ENCODE assay signal across 8 cellular contexts in genomic region chr4:88006956-88007303, GRCh38. TPM values are rescaled to one million over a fixed set of nuclear protein-coding genes. Genes with fewer than 3 reads are reported as not detected.
A peak's percentile ranks its signal among the peaks of the same experiment; 100 is the strongest.
DNase-seq lines count a peak whose midpoint lies in the region; ATAC-seq, FAIRE-seq and TF ChIP-seq lines count a peak whose summit lies in the region.

No MANE protein-coding gene starts in this region.

- FAIRE-seq in urothelium cell line (lab: Jason Lieb, UNC): no peak

- H3K4me1 ChIP-seq in MM.1S (ENCODE audit: low read length): peaks cover 9% of the 10 kb centered on the region
- H3K4me1 ChIP-seq in ectodermal cell (ENCODE audit: control insufficient read depth, insufficient read depth, low read length): peaks cover 16% of the 10 kb centered on the region

- H3K4me2 ChIP-seq in MM.1S (ENCODE audit: low read depth, low read length): peak overlapping the region; percentile 84
- peak overlapping the region; percentile 30 for H3K4me2 ChIP-seq in neural cell (ENCODE audit: low read length)

- TF ChIP-seq CTCF in BJ (IDR thresholded peaks at IDR 0.05; ENCODE audit: insufficient read depth, low read depth, low read length) (no peak), MM.1S (IDR thresholded peaks at IDR 0.05; ENCODE audit: low read length) (no peak), neural cell (IDR thresholded peaks at IDR 0.05; ENCODE audit: poor library complexity, severe bottlenecking) (no peak)

- no peak for TF ChIP-seq RAD21 in neural cell (conservative IDR thresholded peaks at IDR 0.05)

- ATAC-seq in HG03095 (IDR thresholded peaks at IDR 0.05; ENCODE audit: unreplicated experiment): no peak

- H3K9me3 ChIP-seq in MM.1S (replicated peaks; ENCODE audit: insufficient read depth, low read length) (no peaks in the 10 kb centered on the region), ectodermal cell (ENCODE audit: control insufficient read depth, low read length) (no peaks in the 10 kb centered on the region), neural cell (ENCODE audit: low read length) (no peaks in the 10 kb centered on the region)

- no peaks in the 10 kb centered on the region for H3K9me2 ChIP-seq in MM.1S (replicated peaks; ENCODE audit: insufficient read depth, low read length)
- H3K9me2 ChIP-seq in neural cell (ENCODE audit: insufficient read depth, low read length): no peaks in the 10 kb centered on the region

- POLR2A ChIA-PET in BJ (lab: Charles Lee): no interaction called here

- H3K27me3 ChIP-seq in BJ (ENCODE audit: control insufficient read depth, insufficient read depth, low read length): no peaks in the 10 kb centered on the region
- H3K27me3 ChIP-seq in MM.1S (replicated peaks; ENCODE audit: insufficient read depth, low read length): no peaks in the 10 kb centered on the region
- peaks cover 21% of the 10 kb centered on the region for H3K27me3 ChIP-seq in ectodermal cell (ENCODE audit: control insufficient read depth, insufficient read depth, low read length, poor library complexity, severe bottlenecking)
- no peaks in the 10 kb centered on the region for H3K27me3 ChIP-seq in neural cell (ENCODE audit: insufficient read depth, low read depth, low read length)

- TF ChIP-seq EP300 in neural cell (conservative IDR thresholded peaks at IDR 0.05; ENCODE audit: poor library complexity, severe bottlenecking): no peak

- H4K20me1 ChIP-seq in MM.1S (ENCODE audit: insufficient read depth, low read length): no peaks in the 10 kb centered on the region
- no peaks in the 10 kb centered on the region for H4K20me1 ChIP-seq in neural cell (ENCODE audit: insufficient read depth)

- peak overlapping the region; percentile 88 for H3K4me3 ChIP-seq in BJ (ENCODE audit: low read depth, low read length)
- peak overlapping the region; percentile 51 for H3K4me3 ChIP-seq in MM.1S (ENCODE audit: low read length)
- peak overlapping the region; percentile 83 for H3K4me3 ChIP-seq in ectodermal cell (ENCODE audit: insufficient read depth, low read depth, low read length)
- H3K4me3 ChIP-seq in neural cell (ENCODE audit: low read length): peak overlapping the region; percentile 70

- 33 to 42% methylated on average over 10 of the region's 10 CpGs for WGBS in ectodermal cell, 2 experiments

- DNase-seq in BJ (ENCODE audit: low read depth): no peak
- DNase-seq in MM.1S: no peak
- no peak for DNase-seq in midbrain (lab: John Stamatoyannopoulos, UW)
- DNase-seq in urothelium cell line (ENCODE audit: low spot score): no peak
- no peak for DNase-seq in DMS53 treated with DMSO at 0.1 percent for 48 hours (lab: John Stamatoyannopoulos, UW; ENCODE audit: unreplicated experiment)

- H3K36me3 ChIP-seq in BJ (ENCODE audit: control insufficient read depth, insufficient read depth, low read length) (no peaks in the 10 kb centered on the region), MM.1S (replicated peaks; ENCODE audit: insufficient read depth, low read length) (no peaks in the 10 kb centered on the region), ectodermal cell (ENCODE audit: control insufficient read depth, insufficient read depth, low read length) (no peaks in the 10 kb centered on the region), neural cell (ENCODE audit: insufficient read depth, low read length) (no peaks in the 10 kb centered on the region)

- CTCF ChIA-PET in BJ (lab: Yijun Ruan, JAX): no interaction called here

- no peak overlapping the region for H3K9ac ChIP-seq in MM.1S (ENCODE audit: low read length)
- peak overlapping the region; percentile 91 for H3K9ac ChIP-seq in neural cell (ENCODE audit: low read length)

- H2AFZ ChIP-seq in MM.1S (ENCODE audit: low read length): peak overlapping the region; percentile 30; the same call in 1 of the 2 replicates
- H2AFZ ChIP-seq in neural cell (ENCODE audit: low read depth, low read length): no peak overlapping the region

- H3F3A ChIP-seq in MM.1S (ENCODE audit: insufficient read depth, low read length): no peaks in the 10 kb centered on the region
- H3F3A ChIP-seq in neural cell (ENCODE audit: insufficient read depth, low read length, poor library complexity, severe bottlenecking): no peaks in the 10 kb centered on the region

- peaks cover 36% of the 10 kb centered on the region for H3K79me2 ChIP-seq in MM.1S (ENCODE audit: low read length)
- peaks cover 37% of the 10 kb centered on the region for H3K79me2 ChIP-seq in neural cell (replicated peaks; ENCODE audit: insufficient read depth, low read length)

- H3K27ac ChIP-seq in MM.1S (ENCODE audit: low read length) (no peak overlapping the region), ectodermal cell (ENCODE audit: insufficient read depth, low read depth, low read length, poor library complexity, severe bottlenecking) (no peak overlapping the region), neural cell (ENCODE audit: low read length) (peak overlapping the region; percentile 48)

TF ChIP-seq in neural cell, 6 proteins besides CTCF, POLR2A, EP300 and RAD21:
- TF ChIP-seq SMC3 (conservative IDR thresholded peaks at IDR 0.05; ENCODE audit: poor library complexity): no peak

RNA-seq across cellular contexts. Expression of gene PKD2, which starts 0.5 kb away (rescaled TPM):
- polyA plus RNA-seq in BJ (2011; rRNA removed) (67.0 and 121 TPM in 2 replicates), neural cell (49.0 and 54.8 TPM in 2 replicates)
- 78.2 and 104 TPM in 2 replicates for polyA minus RNA-seq in BJ (2011; rRNA and poly(A)+ RNA removed)
- polyA plus RNA-seq in ectodermal cell (2013, experiment 1 of 4): 30.8 TPM
- polyA plus RNA-seq in ectodermal cell (2013, experiment 2 of 4): 38.8 TPM
- polyA plus RNA-seq in ectodermal cell (2013, experiment 3 of 4): 24.0 TPM
- 26.9 TPM for polyA plus RNA-seq in ectodermal cell (2013, experiment 4 of 4)
- 49.9 and 59.4 TPM in 2 replicates for polyA minus RNA-seq in neural cell

RNA-seq across cellular contexts. Expression of gene SPP1, which starts 31.4 kb away (rescaled TPM):
- polyA plus RNA-seq in BJ (2011; rRNA removed) (4.9 and 5.4 TPM in 2 replicates), neural cell (0.35 and 0.52 TPM in 2 replicates)
- polyA minus RNA-seq in BJ (2011; rRNA and poly(A)+ RNA removed): 1.5 and 3.0 TPM in 2 replicates
- 8.0 TPM for polyA plus RNA-seq in ectodermal cell (2013, experiment 1 of 4)
- 7.0 TPM for polyA plus RNA-seq in ectodermal cell (2013, experiment 2 of 4)
- polyA plus RNA-seq in ectodermal cell (2013, experiment 3 of 4): 8.7 TPM
- 6.5 TPM for polyA plus RNA-seq in ectodermal cell (2013, experiment 4 of 4)
- polyA minus RNA-seq in neural cell: 0.49 TPM in 1 of 2 replicates, not detected in the other
